29 cellular contexts compared by ENCODE assay signal in the genomic region with DNA sequence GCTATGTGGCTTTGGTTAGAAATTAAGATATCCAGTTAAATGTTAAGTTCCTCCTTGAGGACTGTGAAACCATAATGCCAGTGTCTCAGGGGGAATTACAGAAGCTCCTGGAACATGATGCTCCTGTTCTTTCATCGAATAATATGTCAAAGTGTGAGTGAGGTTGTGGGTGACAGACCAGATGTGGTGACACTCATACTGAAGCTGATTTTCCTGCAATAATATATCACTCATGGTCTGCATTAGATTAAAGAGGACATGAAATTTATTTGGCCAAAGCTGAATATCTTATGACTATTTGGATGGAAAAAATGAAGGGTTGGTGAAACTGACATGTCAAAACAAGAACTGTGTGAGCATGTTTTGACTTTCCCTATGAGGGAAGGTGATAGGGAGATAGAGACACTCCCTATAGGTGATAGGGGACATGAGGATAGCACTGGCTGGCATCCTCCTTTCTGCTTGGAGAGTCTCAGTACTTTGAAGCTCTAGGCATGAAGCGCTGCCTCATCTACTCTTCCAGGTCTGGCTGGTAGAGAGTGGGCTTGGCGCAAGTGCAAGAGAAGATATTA.
"Had no signal": no experiment of that assay in that cellular context is flagged by ENCODE, and none has a peak within 500 bp of the region (broad histone marks: within the 10 kb centered on the region; RNA-seq: fewer than 3 reads in every experiment).

No MANE protein-coding gene starts in this region.

- H3K36me3 Mint-ChIP-seq: naive thymus-derived CD4-positive, alpha-beta T cell; neural progenitor cell had no signal

- H3K4me3 ChIP-seq: colonic mucosa, esophagus muscularis mucosa, gastroesophageal sphincter, heart left ventricle, hepatocyte, left lung, neural progenitor cell, smooth muscle cell, suprapubic skin, transverse colon, upper lobe of right lung, uterus had no signal

- H3K9me3 Mint-ChIP-seq: dendritic cell treated with granulocyte-macrophage colony-stimulating factor and Interleukin-4, amounts not matched to agents 40 ng/mL and 50 ng/mL, for 4 days; endodermal cell; naive thymus-derived CD4-positive, alpha-beta T cell; nephron; neural progenitor cell; stimulated activated naive CD8-positive, alpha-beta T cell treated with anti-CD3 and anti-CD28 coated beads, Interleukin-15, Interleukin-2, amounts not matched to agents 100 ng/mL and 50 ng/mL, for 24 hours had no signal

- H3K4me1 ChIP-seq: colonic mucosa, neural progenitor cell, parathyroid adenoma, transverse colon, uterus had no signal

- H3K27ac ChIP-seq: colonic mucosa, esophagus muscularis mucosa, foreskin keratinocyte, gastroesophageal sphincter, heart left ventricle, hepatocyte, left lung, neural progenitor cell, parathyroid adenoma, suprapubic skin, transverse colon, upper lobe of right lung, uterus had no signal

- H3K9me3 ChIP-seq: colonic mucosa, esophagus muscularis mucosa, gastroesophageal sphincter, heart left ventricle, left lung, suprapubic skin, transverse colon, upper lobe of right lung, uterus had no signal

- H3K9ac ChIP-seq: neural progenitor cell, parathyroid adenoma had no signal

- H2AFZ ChIP-seq: hepatocyte, neural progenitor cell, parathyroid adenoma had no signal

- ATAC-seq: foreskin keratinocyte; gastroesophageal sphincter; heart left ventricle; left cardiac atrium; left lung; naive thymus-derived CD4-positive, alpha-beta T cell; sciatic nerve; upper lobe of right lung had no signal

- H3K4me3 Mint-ChIP-seq: dendritic cell treated with granulocyte-macrophage colony-stimulating factor and Interleukin-4, amounts not matched to agents 40 ng/mL and 50 ng/mL, for 4 days; endodermal cell; naive thymus-derived CD4-positive, alpha-beta T cell; nephron; neural progenitor cell; stimulated activated naive CD8-positive, alpha-beta T cell treated with anti-CD3 and anti-CD28 coated beads, Interleukin-15, Interleukin-2, amounts not matched to agents 100 ng/mL and 50 ng/mL, for 24 hours had no signal

- DNase-seq: colonic mucosa; effector CD8-positive, alpha-beta T cell; endodermal cell; foreskin keratinocyte; heart left ventricle; left cardiac atrium; left lung; mesendoderm; midbrain; naive thymus-derived CD4-positive, alpha-beta T cell; stimulated activated CD4-positive, alpha-beta T cell treated with anti-CD3 and anti-CD28 coated beads, Interleukin-12 subunit alpha, Interleukin-12 subunit beta, amount 100 ng/mL, for 4 hours; stimulated activated CD4-positive, alpha-beta T cell treated with anti-CD3 and anti-CD28 coated beads, Interleukin-1b, Interleukin-23, amount 100 ng/mL, for 48 hours; stimulated activated CD4-positive, alpha-beta T cell treated with anti-CD3 and anti-CD28 coated beads, Interleukin-4, amount 100 ng/mL, for 1 hour; stimulated activated CD8-positive, alpha-beta memory T cell treated with anti-CD3 and anti-CD28 coated beads, Interleukin-4, amount 100 ng/mL, for 48 hours; transverse colon; upper lobe of right lung; uterus had no signal

- H3K27ac Mint-ChIP-seq: dendritic cell treated with granulocyte-macrophage colony-stimulating factor and Interleukin-4, amounts not matched to agents 40 ng/mL and 50 ng/mL, for 4 days; endodermal cell; naive thymus-derived CD4-positive, alpha-beta T cell; nephron; neural progenitor cell; progenitor cell of endocrine pancreas; stimulated activated naive CD8-positive, alpha-beta T cell treated with anti-CD3 and anti-CD28 coated beads, Interleukin-15, Interleukin-2, amounts not matched to agents 100 ng/mL and 50 ng/mL, for 24 hours had no signal

- H3K27me3 ChIP-seq: colonic mucosa, esophagus muscularis mucosa, foreskin keratinocyte, gastroesophageal sphincter, heart left ventricle, left lung, neural progenitor cell, suprapubic skin, transverse colon, upper lobe of right lung, uterus had no signal

- H3K4me2 ChIP-seq: hepatocyte, neural progenitor cell, smooth muscle cell had no signal

- H3K4me1 Mint-ChIP-seq: neural progenitor cell had no signal

- H3K36me3 ChIP-seq: colonic mucosa, esophagus muscularis mucosa, gastroesophageal sphincter, heart left ventricle, left lung, neural progenitor cell, suprapubic skin, transverse colon, upper lobe of right lung, uterus had no signal

- H3K27me3 Mint-ChIP-seq: dendritic cell treated with granulocyte-macrophage colony-stimulating factor and Interleukin-4, amounts not matched to agents 40 ng/mL and 50 ng/mL, for 4 days; progenitor cell of endocrine pancreas had no signal
